ENCODE assay signal across 17 cellular contexts in the genomic region with DNA sequence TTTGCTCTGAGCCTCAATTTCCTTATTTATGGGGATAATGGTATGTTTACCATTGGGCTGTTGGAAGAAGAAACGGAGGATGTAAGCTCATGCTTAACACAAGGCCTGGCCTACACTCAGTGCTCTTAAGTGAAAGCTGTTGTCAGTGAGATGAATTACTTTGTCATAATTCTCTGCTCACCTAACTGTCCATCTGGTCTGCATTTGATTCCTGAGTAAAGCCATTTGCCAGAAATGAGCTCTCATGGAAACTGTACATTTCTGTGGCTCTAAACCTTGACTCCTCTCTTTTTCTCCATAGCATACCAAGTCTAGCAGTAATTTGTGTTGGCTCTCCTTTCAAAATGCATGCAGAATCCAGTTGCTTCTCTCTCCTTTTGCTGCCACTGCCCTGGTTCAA.
DNase-seq lines count a peak whose midpoint lies in the region; ATAC-seq, FAIRE-seq and TF ChIP-seq lines count a peak whose summit lies in the region.
"Had no signal": no experiment of that assay in that cellular context is flagged by ENCODE, and none has a peak within 500 bp of the region (broad histone marks: within the 10 kb centered on the region; RNA-seq: fewer than 3 reads in every experiment).

No MANE protein-coding gene starts in this region.

- no peak overlapping the region for H3K4me3 Mint-ChIP-seq in astrocyte (ENCODE audit: unreplicated experiment)
- H3K4me3 Mint-ChIP-seq in glutamatergic neuron (ENCODE audit: unreplicated experiment): no peak overlapping the region
- H3K4me3 Mint-ChIP-seq: B cell; CD8-positive, alpha-beta T cell; HFFc6 had no signal

- CTCF ChIA-PET in SK-N-SH (lab: Yijun Ruan, JAX): interaction anchor here (0.6 to 1.6 kb wide), 4 partner anchors 13 to 409 kb away, joined by 3 to 5 read pairs (median 4); no protein-coding TSS in a partner anchor

- H3K9ac ChIP-seq in SK-N-SH (no peak overlapping the region), astrocyte (ENCODE audit: low read length) (no peak overlapping the region)
- H3K9ac ChIP-seq: BLaER1 treated with 17β-estradiol and CSF1 and Interleukin-3, amounts not matched to agents 10 nM and 100 nM had no signal

- TF ChIP-seq EP300 in SK-N-SH (IDR thresholded peaks at IDR 0.05; ENCODE audit: borderline replicate concordance in 1 of 2, low read depth in 1 of 2, low read length in 1 of 2): no peak
- no peak for TF ChIP-seq EP300 in stomach (IDR thresholded peaks at IDR 0.05)

- no peak overlapping the region for H2AFZ ChIP-seq in SK-N-SH (ENCODE audit: low read depth)
- no peak overlapping the region for H2AFZ ChIP-seq in astrocyte (ENCODE audit: low read depth, low read length)

- H3K9me3 ChIP-seq in SK-N-SH: no peaks in the 10 kb centered on the region; the same call in 1 of the 2 replicates
- H3K9me3 ChIP-seq in astrocyte (ENCODE audit: insufficient read depth, low read depth, low read length): peaks cover 2% of the 10 kb centered on the region
- no peaks in the 10 kb centered on the region for H3K9me3 ChIP-seq in stomach
- H3K9me3 ChIP-seq: BLaER1 treated with 17β-estradiol and CSF1 and Interleukin-3, amounts not matched to agents 10 nM and 100 nM had no signal

- H3K9me3 Mint-ChIP-seq in astrocyte (ENCODE audit: unreplicated experiment) (no peaks in the 10 kb centered on the region), glutamatergic neuron (ENCODE audit: unreplicated experiment) (peaks cover 2% of the 10 kb centered on the region)
- H3K9me3 Mint-ChIP-seq: CD8-positive, alpha-beta T cell had no signal

- H3K27ac Mint-ChIP-seq in astrocyte (ENCODE audit: unreplicated experiment) (peak overlapping the region; percentile 55), glutamatergic neuron (ENCODE audit: unreplicated experiment) (peak overlapping the region; percentile 29)
- H3K27ac Mint-ChIP-seq: B cell; CD8-positive, alpha-beta T cell; HFFc6 had no signal

- no peaks in the 10 kb centered on the region for H3F3A ChIP-seq in SK-N-SH (replicated peaks; ENCODE audit: insufficient read depth)

- POLR2A ChIA-PET in SK-N-SH (lab: Yijun Ruan, JAX): no interaction called here

- TF ChIP-seq RAD21 in SK-N-SH (IDR thresholded peaks at IDR 0.05; ENCODE audit: low read length): no peak

- TF ChIP-seq CTCF in SK-N-SH (IDR thresholded peaks at IDR 0.05): no peak
- TF ChIP-seq CTCF in astrocyte (IDR thresholded peaks at IDR 0.05; ENCODE audit: insufficient read depth, low read depth, low read length): no peak
- TF ChIP-seq CTCF in glutamatergic neuron (IDR thresholded peaks at IDR 0.05; ENCODE audit: partially characterized antibody, unreplicated experiment): no peak
- no peak for TF ChIP-seq CTCF in stomach (IDR thresholded peaks at IDR 0.05)

- H3K4me3 ChIP-seq in SK-N-SH (ENCODE audit: low read depth in 2 of 2, low read length in 1 of 2) (no peak overlapping the region), astrocyte (ENCODE audit: insufficient read depth, low read depth, low read length) (no peak overlapping the region), stomach (no peak overlapping the region)
- H3K4me3 ChIP-seq: BLaER1 treated with 17β-estradiol and CSF1 and Interleukin-3, amounts not matched to agents 10 nM and 100 nM; GM12878 had no signal

- intact Hi-C loops in stomach (cut with DNase I; ENCODE audit: low total_unique reads): no loop called here

- no peak for TF ChIP-seq POLR2A in stomach (IDR thresholded peaks at IDR 0.05)

- no peaks in the 10 kb centered on the region for H3K36me3 Mint-ChIP-seq in astrocyte (ENCODE audit: low read depth, unreplicated experiment)
- H3K36me3 Mint-ChIP-seq in glutamatergic neuron (ENCODE audit: unreplicated experiment): no peaks in the 10 kb centered on the region
- H3K36me3 Mint-ChIP-seq: CD8-positive, alpha-beta T cell had no signal

- no peaks in the 10 kb centered on the region for H3K9me2 ChIP-seq in SK-N-SH

- H3K27me3 Mint-ChIP-seq in astrocyte (ENCODE audit: low read depth, unreplicated experiment) (peaks cover 8% of the 10 kb centered on the region), glutamatergic neuron (ENCODE audit: unreplicated experiment) (no peaks in the 10 kb centered on the region)

- H3K4me1 ChIP-seq in SK-N-SH (ENCODE audit: control insufficient read depth in 1 of 2, insufficient read depth in 2 of 2, low read depth in 1 of 2, low read length in 1 of 2) (no peaks in the 10 kb centered on the region), astrocyte (ENCODE audit: insufficient read depth, low read length) (no peaks in the 10 kb centered on the region), stomach (peaks cover 0 to 26% (median 0%) of the 10 kb centered on the region in 4 donors)
- H3K4me1 ChIP-seq: BLaER1 treated with 17β-estradiol and CSF1 and Interleukin-3, amounts not matched to agents 10 nM and 100 nM had no signal

- H3K36me3 ChIP-seq in SK-N-SH (replicated peaks in 1 of 2; ENCODE audit: control insufficient read depth in 1 of 2, insufficient read depth in 2 of 2, low read length in 1 of 2) (no peaks in the 10 kb centered on the region), astrocyte (ENCODE audit: insufficient read depth, low read length) (no peaks in the 10 kb centered on the region), stomach (no peaks in the 10 kb centered on the region)
- H3K36me3 ChIP-seq: BLaER1 treated with 17β-estradiol and CSF1 and Interleukin-3, amounts not matched to agents 10 nM and 100 nM had no signal

- no peak overlapping the region for H3K27ac ChIP-seq in SK-N-SH (ENCODE audit: low read depth in 2 of 2, low read length in 1 of 2)
- no peak overlapping the region for H3K27ac ChIP-seq in astrocyte (ENCODE audit: low read depth, low read length)
- no peak overlapping the region for H3K27ac ChIP-seq in stomach
- H3K27ac ChIP-seq: BLaER1 treated with 17β-estradiol and CSF1 and Interleukin-3, amounts not matched to agents 10 nM and 100 nM had no signal

- no peak for DNase-seq in SK-N-SH
- no peak for DNase-seq in astrocyte (ENCODE audit: low read depth)
- DNase-seq in glutamatergic neuron: no peak
- DNase-seq in stomach: no peak
- DNase-seq: Calu3; CD8-positive, alpha-beta T cell; DMS79 treated with DMSO at 0.1 percent for 48 hours; GOT3; H7; HFFc6 had no signal

- H3K79me2 ChIP-seq in SK-N-SH (ENCODE audit: insufficient read depth): no peaks in the 10 kb centered on the region
- H3K79me2 ChIP-seq in astrocyte (ENCODE audit: insufficient read depth, low read length): no peaks in the 10 kb centered on the region

- no peak overlapping the region for H3K4me2 ChIP-seq in SK-N-SH
- no peak overlapping the region for H3K4me2 ChIP-seq in astrocyte (ENCODE audit: low read length)
- H3K4me2 ChIP-seq: BLaER1 treated with 17β-estradiol and CSF1 and Interleukin-3, amounts not matched to agents 10 nM and 100 nM had no signal

- H4K20me1 ChIP-seq in SK-N-SH (ENCODE audit: insufficient read depth) (no peaks in the 10 kb centered on the region), astrocyte (ENCODE audit: insufficient read depth, low read length) (no peaks in the 10 kb centered on the region)
- H4K20me1 ChIP-seq: BLaER1 treated with 17β-estradiol and CSF1 and Interleukin-3, amounts not matched to agents 10 nM and 100 nM had no signal

- no peak for ATAC-seq in SK-N-SH treated with all-trans-retinoic acid at 6 μM for 48 hours
- ATAC-seq in HG03521 (IDR thresholded peaks at IDR 0.05; ENCODE audit: unreplicated experiment): no peak
- ATAC-seq: CD8-positive, alpha-beta T cell; GM12878; HCT116 had no signal

- no peak for FAIRE-seq in astrocyte (lab: Jason Lieb, UNC)
- FAIRE-seq: GM12878, HTR-8/SVneo had no signal

- H3K27me3 ChIP-seq in SK-N-SH (ENCODE audit: insufficient read depth): no peaks in the 10 kb centered on the region
- no peaks in the 10 kb centered on the region for H3K27me3 ChIP-seq in astrocyte (ENCODE audit: insufficient read depth, low read length)
- peaks cover 0 to 7% (median 0%) of the 10 kb centered on the region in 3 donors for H3K27me3 ChIP-seq in stomach
- H3K27me3 ChIP-seq: BLaER1 treated with 17β-estradiol and CSF1 and Interleukin-3, amounts not matched to agents 10 nM and 100 nM had no signal

- H3K4me1 Mint-ChIP-seq in astrocyte (ENCODE audit: low read depth, unreplicated experiment) (no peaks in the 10 kb centered on the region), glutamatergic neuron (ENCODE audit: low read depth, unreplicated experiment) (peaks cover 13% of the 10 kb centered on the region)
- H3K4me1 Mint-ChIP-seq: B cell had no signal

- WGBS in SK-N-SH (ENCODE audit: low lambda C conversion rate): 0% methylated on average over 1 of the region's 1 CpG
- WGBS in stomach, 5 donors: 76 to 90% (median 79%) methylated on average over 1 of the region's 1 CpG

TF ChIP-seq in SK-N-SH treated with all-trans-retinoic acid at 6 μM for 48 hours, 23 proteins besides CTCF, POLR2A, EP300 and RAD21 (continues in another document):
- TF ChIP-seq ISL1 (CRISPR knock-in tag; IDR thresholded peaks at IDR 0.05): peak; percentile 41

TF ChIP-seq in SK-N-SH, 30 proteins besides CTCF, POLR2A, EP300 and RAD21:
- TF ChIP-seq NFIC (IDR thresholded peaks at IDR 0.05; ENCODE audit: borderline replicate concordance) (no peak), TCF12 (IDR thresholded peaks at IDR 0.05) (no peak), MEF2A (IDR thresholded peaks at IDR 0.05; ENCODE audit: borderline replicate concordance, low read depth) (no peak), FOSL2 (IDR thresholded peaks at IDR 0.05; ENCODE audit: borderline replicate concordance, low read depth) (no peak), POLR2AphosphoS5 (IDR thresholded peaks at IDR 0.05; ENCODE audit: low read depth, low read length) (no peak), TAF1 (IDR thresholded peaks at IDR 0.05; ENCODE audit: borderline replicate concordance, low read depth, low read length) (no peak)
- TF ChIP-seq, protein P1, sequence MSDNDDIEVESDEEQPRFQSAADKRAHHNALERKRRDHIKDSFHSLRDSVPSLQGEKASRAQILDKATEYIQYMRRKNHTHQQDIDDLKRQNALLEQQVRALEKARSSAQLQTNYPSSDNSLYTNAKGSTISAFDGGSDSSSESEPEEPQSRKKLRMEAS (IDR thresholded peaks at IDR 0.05; ENCODE audit: low read depth): no peak
- TF ChIP-seq, protein P2, sequence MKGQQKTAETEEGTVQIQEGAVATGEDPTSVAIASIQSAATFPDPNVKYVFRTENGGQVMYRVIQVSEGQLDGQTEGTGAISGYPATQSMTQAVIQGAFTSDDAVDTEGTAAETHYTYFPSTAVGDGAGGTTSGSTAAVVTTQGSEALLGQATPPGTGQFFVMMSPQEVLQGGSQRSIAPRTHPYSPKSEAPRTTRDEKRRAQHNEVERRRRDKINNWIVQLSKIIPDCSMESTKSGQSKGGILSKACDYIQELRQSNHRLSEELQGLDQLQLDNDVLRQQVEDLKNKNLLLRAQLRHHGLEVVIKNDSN (IDR thresholded peaks at IDR 0.05; ENCODE audit: borderline replicate concordance, low read depth): no peak
- TF ChIP-seq, protein P3, sequence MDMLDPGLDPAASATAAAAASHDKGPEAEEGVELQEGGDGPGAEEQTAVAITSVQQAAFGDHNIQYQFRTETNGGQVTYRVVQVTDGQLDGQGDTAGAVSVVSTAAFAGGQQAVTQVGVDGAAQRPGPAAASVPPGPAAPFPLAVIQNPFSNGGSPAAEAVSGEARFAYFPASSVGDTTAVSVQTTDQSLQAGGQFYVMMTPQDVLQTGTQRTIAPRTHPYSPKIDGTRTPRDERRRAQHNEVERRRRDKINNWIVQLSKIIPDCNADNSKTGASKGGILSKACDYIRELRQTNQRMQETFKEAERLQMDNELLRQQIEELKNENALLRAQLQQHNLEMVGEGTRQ (IDR thresholded peaks at IDR 0.05; ENCODE audit: borderline replicate concordance, low read depth, low read length): no peak
